In genomic region chr2:96923810-96924774, GRCh38 we compare ENCODE assay signal across 1 cellular context.
TF ChIP-seq lines count a peak whose summit lies in the region.

No MANE protein-coding gene starts in this region.

TF ChIP-seq in K562, 482 proteins besides CTCF, POLR2A, EP300 and RAD21 (continued from another document):
- TF ChIP-seq TSHZ1 (CRISPR knock-in tag; IDR thresholded peaks at IDR 0.05) (no peak), CREB3 (tag; conservative IDR thresholded peaks at IDR 0.05; ENCODE audit: low read depth) (no peak), ATF6 (CRISPR knock-in tag; IDR thresholded peaks at IDR 0.05) (0 out of 2 replicates have a peak, but pooled peaks have one; percentile 53), PYGO2 (tag; IDR thresholded peaks at IDR 0.05) (no peak), ZNF146 (CRISPR knock-in tag; IDR thresholded peaks at IDR 0.05; ENCODE audit: unreplicated experiment) (no peak), ZNF280B (CRISPR knock-in tag; IDR thresholded peaks at IDR 0.05) (no peak), FOXP4 (CRISPR knock-in tag; IDR thresholded peaks at IDR 0.05; ENCODE audit: borderline replicate concordance) (no peak), RFX1 (IDR thresholded peaks at IDR 0.05) (no peak), SNIP1 (IDR thresholded peaks at IDR 0.05; ENCODE audit: low read depth) (no peak), SMARCE1 (IDR thresholded peaks at IDR 0.05) (no peak), SNAPC5 (CRISPR knock-in tag; IDR thresholded peaks at IDR 0.05) (no peak), FIP1L1 (IDR thresholded peaks at IDR 0.05; ENCODE audit: low read depth, low read length, poor library complexity, severe bottlenecking) (no peak), HMGXB4 (CRISPR knock-in tag; IDR thresholded peaks at IDR 0.05) (no peak), ZBTB49 (CRISPR knock-in tag; IDR thresholded peaks at IDR 0.05; ENCODE audit: borderline replicate concordance) (no peak), USF2 (CRISPR knock-in tag; IDR thresholded peaks at IDR 0.05) (peak; percentile 91)
